ENCODE assay signal across 14 cellular contexts in the genomic region with DNA sequence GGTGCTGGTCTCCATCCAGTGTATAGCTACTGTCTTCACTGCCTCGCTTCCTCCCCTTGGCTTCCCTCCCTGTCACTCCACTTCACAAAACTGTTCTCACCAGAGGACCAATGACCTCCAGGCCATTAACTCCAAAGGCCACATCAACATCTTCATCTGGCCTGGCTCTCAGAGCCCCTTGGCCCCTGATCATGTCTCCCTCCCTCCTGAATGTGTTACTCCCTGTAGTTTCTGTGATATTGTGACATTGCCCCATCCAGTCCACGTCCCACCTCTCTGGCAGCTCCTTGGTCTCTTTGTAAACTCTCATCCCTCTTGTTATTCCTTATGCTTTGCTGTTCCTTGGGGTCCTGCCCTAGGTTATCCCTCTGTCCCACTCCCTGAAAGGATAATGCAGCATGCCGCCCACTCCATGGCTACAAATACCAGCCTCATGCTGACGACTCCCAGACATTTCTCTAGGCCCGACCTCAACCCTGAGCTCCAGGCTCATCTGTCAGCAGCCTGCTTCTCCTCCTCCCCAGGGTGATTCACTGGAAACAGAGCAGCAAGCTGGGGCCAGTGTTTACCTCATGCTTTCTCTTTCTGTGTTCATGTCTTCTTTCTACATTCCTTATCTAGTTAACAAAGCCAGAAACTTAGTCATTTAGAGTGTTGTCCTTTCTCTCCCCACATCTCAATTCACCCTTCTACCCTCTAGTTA.
A peak's percentile ranks its signal among the peaks of the same experiment; 100 is the strongest.
DNase-seq lines count a peak whose midpoint lies in the region; ATAC-seq and TF ChIP-seq lines count a peak whose summit lies in the region.
"Had no signal": no experiment of that assay in that cellular context is flagged by ENCODE, and none has a peak within 500 bp of the region (broad histone marks: within the 10 kb centered on the region; RNA-seq: fewer than 3 reads in every experiment).

No MANE protein-coding gene starts in this region.

- no peak overlapping the region for H4K5ac ChIP-seq in H9 (ENCODE audit: insufficient read length, low read depth, low read length)

- no peaks in the 10 kb centered on the region; a peak in 1 of 5 replicates for H3K9me3 Mint-ChIP-seq in H9

- in situ Hi-C loops in astrocyte of the spinal cord (cut with HindIII; ENCODE audit: low sequenced_read_pairs): no loop called here

- no peak for DNase-seq in H9
- DNase-seq in astrocyte of the spinal cord (ENCODE audit: low read depth, low spot score): peak; percentile 17
- peak in 2 of 3 donors; percentile 41 to 66 for DNase-seq in right cardiac atrium
- DNase-seq in lower lobe of right lung: no peak
- no peak for DNase-seq in ovary
- DNase-seq: anterior cingulate cortex; MV-4-11; NCI-H510A; SHP77; stimulated activated CD4-positive, alpha-beta T cell treated with anti-CD3 and anti-CD28 coated beads, Interleukin-2, amount 100 ng/mL, for 48 hours; stimulated activated naive CD8-positive, alpha-beta T cell treated with anti-CD3 and anti-CD28 coated beads, Interleukin-15, Interleukin-2, amounts not matched to agents 100 U/mL and 50 U/mL, for 24 hours had no signal

- peaks cover 15 to 20% of the 10 kb centered on the region in 2 experiments for H3K4me1 Mint-ChIP-seq in H9

- H3K9me3 ChIP-seq in H9 (ENCODE audit: control insufficient read depth, low read depth, low read length) (no peaks in the 10 kb centered on the region), right cardiac atrium (ENCODE audit: control insufficient read depth, low read length) (no peaks in the 10 kb centered on the region), stomach smooth muscle (ENCODE audit: control insufficient read depth in 2 of 2, low read length in 2 of 2) (no peaks in the 10 kb centered on the region), lower lobe of right lung (no peaks in the 10 kb centered on the region), ovary (no peaks in the 10 kb centered on the region)

- no peaks in the 10 kb centered on the region for H3K79me1 ChIP-seq in H9 (ENCODE audit: insufficient read depth, low read depth, low read length, poor library complexity, severe bottlenecking)

- H4K91ac ChIP-seq in H9 (ENCODE audit: insufficient read length, low read depth, low read length): no peak overlapping the region

- no peak overlapping the region for H3T11ph ChIP-seq in H9 (ENCODE audit: low read length)

- no peak overlapping the region for H2AFZ ChIP-seq in H9 (ENCODE audit: low read length)

- no peak overlapping the region for H3K14ac ChIP-seq in H9 (ENCODE audit: insufficient read depth, low read length)

- no peak overlapping the region for H2BK5ac ChIP-seq in H9 (ENCODE audit: insufficient read length, low read length)

- no peaks in the 10 kb centered on the region for H3K79me2 ChIP-seq in H9 (ENCODE audit: insufficient read depth, low read length)

- no peaks in the 10 kb centered on the region for H3K4me1 ChIP-seq in H9 (ENCODE audit: insufficient read depth, low read length)
- peaks cover 4% of the 10 kb centered on the region for H3K4me1 ChIP-seq in right cardiac atrium (ENCODE audit: control insufficient read depth, insufficient read depth, low read length)
- peaks cover 4% of the 10 kb centered on the region for H3K4me1 ChIP-seq in stomach smooth muscle (ENCODE audit: control insufficient read depth, insufficient read depth, low read length)
- no peaks in the 10 kb centered on the region for H3K4me1 ChIP-seq in lower lobe of right lung
- no peaks in the 10 kb centered on the region for H3K4me1 ChIP-seq in ovary (ENCODE audit: insufficient read depth)

- H3K4me3 Mint-ChIP-seq in H9: no peak overlapping the region

- intact Hi-C loops in right cardiac atrium (cut with DNase I) (no loop called here), lower lobe of right lung (cut with DNase I) (no loop called here), ovary (cut with DNase I) (no loop called here)

- no peaks in the 10 kb centered on the region for H3K27me3 Mint-ChIP-seq in H9 (ENCODE audit: low read depth)

- no peak overlapping the region for H3K4me3 ChIP-seq in astrocyte of the spinal cord (ENCODE audit: low read depth, low read length)
- no peak overlapping the region for H3K4me3 ChIP-seq in right cardiac atrium (ENCODE audit: low read length)
- no peak overlapping the region for H3K4me3 ChIP-seq in stomach smooth muscle (ENCODE audit: low read length in 2 of 2)
- no peak overlapping the region for H3K4me3 ChIP-seq in lower lobe of right lung
- no peak overlapping the region for H3K4me3 ChIP-seq in ovary

- no peaks in the 10 kb centered on the region for H3K23me2 ChIP-seq in H9 (ENCODE audit: insufficient read length, low read depth, low read length, poor library complexity, severe bottlenecking)

- WGBS in H9 (ENCODE audit: extremely low coverage, insufficient read length, low lambda C conversion rate): no CpG with 5 or more reads among the region's 5 CpGs
- WGBS in right cardiac atrium: 58% methylated on average over 5 of the region's 5 CpGs
- WGBS in ovary, 3 donors: 43 to 54% (median 45%) methylated on average over 5 of the region's 5 CpGs

- no peak overlapping the region for H2BK12ac ChIP-seq in H9 (ENCODE audit: insufficient read length, low read depth, low read length)

- H3K23ac ChIP-seq in H9 (ENCODE audit: insufficient read length, low read depth, low read length): no peak overlapping the region

- H2BK15ac ChIP-seq in H9 (ENCODE audit: low read depth, low read length): no peak overlapping the region

- TF ChIP-seq POLR2A in ovary (IDR thresholded peaks at IDR 0.05): no peak

- H3K27ac ChIP-seq in H9 (ENCODE audit: insufficient read length, low read depth, low read length): no peak overlapping the region
- H3K27ac ChIP-seq in right cardiac atrium (ENCODE audit: low read length): no peak overlapping the region
- peak overlapping the region; percentile 64 for H3K27ac ChIP-seq in stomach smooth muscle (ENCODE audit: low read length)
- no peak overlapping the region for H3K27ac ChIP-seq in lower lobe of right lung
- no peak overlapping the region for H3K27ac ChIP-seq in ovary

- no peaks in the 10 kb centered on the region; a peak in 1 of 7 replicates for H3K36me3 Mint-ChIP-seq in H9 (ENCODE audit: insufficient read depth in 1 of 3, low read depth in 3 of 3)

- no peak overlapping the region for H3K4ac ChIP-seq in H9 (ENCODE audit: low read depth, low read length)

- no peak overlapping the region for H3K9ac ChIP-seq in H9 (ENCODE audit: extremely low read depth, insufficient read length, low read length)
- H3K9ac ChIP-seq in stomach smooth muscle (ENCODE audit: low read length in 2 of 2): no peak overlapping the region

- ATAC-seq in right cardiac atrium: peak; percentile 62 to 79
- no peak for ATAC-seq in GM19452 (IDR thresholded peaks at IDR 0.05; ENCODE audit: unreplicated experiment)
- ATAC-seq in GM19023 (IDR thresholded peaks at IDR 0.05; ENCODE audit: unreplicated experiment): no peak
- no peak for ATAC-seq in lower lobe of right lung
- ATAC-seq: stimulated activated naive CD8-positive, alpha-beta T cell treated with anti-CD3 and anti-CD28 coated beads, Interleukin-15, Interleukin-2, amounts not matched to agents 100 U/mL and 50 U/mL, for 24 hours had no signal

- H3K27me3 ChIP-seq in H9 (ENCODE audit: insufficient read depth, low read length) (no peaks in the 10 kb centered on the region), right cardiac atrium (ENCODE audit: control insufficient read depth, insufficient read depth) (no peaks in the 10 kb centered on the region), stomach smooth muscle (ENCODE audit: control insufficient read depth in 1 of 2, insufficient read depth in 2 of 2, low read length in 2 of 2) (no peaks in the 10 kb centered on the region), lower lobe of right lung (ENCODE audit: low read depth) (peaks cover 3% of the 10 kb centered on the region), ovary (no peaks in the 10 kb centered on the region)

- no peak overlapping the region for H2AK5ac ChIP-seq in H9 (ENCODE audit: insufficient read length, low read length)

- TF ChIP-seq CTCF in H9 (conservative IDR thresholded peaks at IDR 0.05) (no peak), astrocyte of the spinal cord (IDR thresholded peaks at IDR 0.05; ENCODE audit: low read depth, low read length) (no peak), lower lobe of right lung (IDR thresholded peaks at IDR 0.05) (no peak), ovary (IDR thresholded peaks at IDR 0.05) (no peak)

- no peak for TF ChIP-seq EP300 in ovary (IDR thresholded peaks at IDR 0.05)

- H3K4me2 ChIP-seq in H9 (ENCODE audit: insufficient read depth, insufficient read length, low read length): no peak overlapping the region

- H2BK120ac ChIP-seq in H9 (ENCODE audit: low read depth, low read length, poor library complexity, severe bottlenecking): no peak overlapping the region

- peak overlapping the region in 2 of 3 experiments; percentile 16 to 83; a peak in 4 of 7 replicates for H3K27ac Mint-ChIP-seq in H9

- H3K18ac ChIP-seq in H9 (ENCODE audit: insufficient read length, low read depth, low read length): no peak overlapping the region

- no peak overlapping the region for H4K8ac ChIP-seq in H9 (replicated peaks; ENCODE audit: insufficient read length, low read depth, low read length)

- H3K56ac ChIP-seq in H9 (ENCODE audit: insufficient read length, low read depth, low read length): no peak overlapping the region

- H3K36me3 ChIP-seq in stomach smooth muscle (ENCODE audit: control insufficient read depth in 2 of 2, insufficient read depth in 2 of 2, low read length in 2 of 2): no peaks in the 10 kb centered on the region
- no peaks in the 10 kb centered on the region for H3K36me3 ChIP-seq in lower lobe of right lung
- H3K36me3 ChIP-seq in ovary: no peaks in the 10 kb centered on the region

- H2BK20ac ChIP-seq in H9 (ENCODE audit: low read depth, low read length, poor library complexity, severe bottlenecking): no peak overlapping the region

- no peaks in the 10 kb centered on the region for H4K20me1 ChIP-seq in H9 (ENCODE audit: control insufficient read depth, insufficient read depth, insufficient read length)

Comparison
In these comparisons a context has a peak if more than half of its experiments do, and no peak if none do; other contexts are left out.
1. DNase-seq: peak in astrocyte of the spinal cord (single experiment) and right cardiac atrium (2 of 3); none in H9 (single experiment), lower lobe of right lung (single experiment) and ovary (0 of 5).
2. ATAC-seq: peak in right cardiac atrium (2 of 2); none in GM19452 (single experiment), GM19023 (single experiment) and lower lobe of right lung (0 of 2).